15 cellular contexts compared by ENCODE assay signal in genomic region chr4:48227662-48228061, GRCh38. TPM values are rescaled to one million over a fixed set of nuclear protein-coding genes. Genes with fewer than 3 reads are reported as not detected.
A peak's percentile ranks its signal among the peaks of the same experiment; 100 is the strongest.
DNase-seq lines count a peak whose midpoint lies in the region; ATAC-seq and TF ChIP-seq lines count a peak whose summit lies in the region.
"Had no signal": no experiment of that assay in that cellular context is flagged by ENCODE, and none has a peak within 500 bp of the region (broad histone marks: within the 10 kb centered on the region; RNA-seq: fewer than 3 reads in every experiment).

No MANE protein-coding gene starts in this region.

- H3K36me3 ChIP-seq in upper lobe of right lung: no peaks in the 10 kb centered on the region
- H3K36me3 ChIP-seq: suprapubic skin had no signal

- CTCF ChIA-PET in activated CD8-positive, alpha-beta T cell treated with anti-CD3 and anti-CD28 coated beads for 36 hours (lab: Charles Lee): interaction anchor here (1.2 kb wide), 1 partner anchor 16 kb away, joined by 3 read pairs; no protein-coding TSS in a partner anchor

- H3K4me3 Mint-ChIP-seq in activated CD8-positive, alpha-beta T cell treated with anti-CD3 and anti-CD28 coated beads for 36 hours: no peak overlapping the region

- H3K9me3 ChIP-seq in upper lobe of right lung: no peaks in the 10 kb centered on the region
- H3K9me3 ChIP-seq: suprapubic skin had no signal

- H3K4me1 Mint-ChIP-seq in activated CD8-positive, alpha-beta T cell treated with anti-CD3 and anti-CD28 coated beads for 36 hours (ENCODE audit: low read depth): no peaks in the 10 kb centered on the region

- no peak overlapping the region for H3K27ac Mint-ChIP-seq in activated CD8-positive, alpha-beta T cell treated with anti-CD3 and anti-CD28 coated beads for 36 hours

- H3K36me3 Mint-ChIP-seq in activated CD8-positive, alpha-beta T cell treated with anti-CD3 and anti-CD28 coated beads for 36 hours (ENCODE audit: low read depth): peaks cover 4% of the 10 kb centered on the region

- DNase-seq in Right ventricle myocardium superior (no peak), left ventricle myocardium superior (no peak), KBM-7 (peak; percentile 60), upper lobe of right lung (no peak)
- peak; percentile 6 for DNase-seq in activated CD8-positive, alpha-beta T cell treated with anti-CD3 and anti-CD28 coated beads for 36 hours
- DNase-seq: effector CD4-positive, alpha-beta T cell; GDM1; mesendoderm; NCI-H146; NCI-H524 treated with DMSO at 0.1 percent for 48 hours had no signal

- H3K4me1 ChIP-seq in upper lobe of right lung: no peaks in the 10 kb centered on the region
- H3K4me1 ChIP-seq: suprapubic skin had no signal

- POLR2A ChIA-PET in activated CD8-positive, alpha-beta T cell treated with anti-CD3 and anti-CD28 coated beads for 36 hours (lab: Charles Lee): no interaction called here

- no peak overlapping the region for H3K4me3 ChIP-seq in upper lobe of right lung
- H3K4me3 ChIP-seq: suprapubic skin had no signal

- in situ Hi-C loops in KBM-7 (cut with MboI; ENCODE audit: low pct_unique_long_range_greater_than_20kb, low sequenced_read_pairs): no loop called here

- H3K27me3 ChIP-seq in upper lobe of right lung: no peaks in the 10 kb centered on the region
- H3K27me3 ChIP-seq: suprapubic skin had no signal

- H3K27me3 Mint-ChIP-seq in activated CD8-positive, alpha-beta T cell treated with anti-CD3 and anti-CD28 coated beads for 36 hours: no peaks in the 10 kb centered on the region

- intact Hi-C loops in Right ventricle myocardium superior (cut with DNase I): no loop called here
- intact Hi-C loops in left ventricle myocardium superior (cut with micrococcal nuclease): no loop called here
- intact Hi-C loops in activated CD8-positive, alpha-beta T cell treated with anti-CD3 and anti-CD28 coated beads for 36 hours (cut with micrococcal nuclease): no loop called here
- intact Hi-C loops in upper lobe of right lung (cut with DNase I): no loop called here

- TF ChIP-seq CTCF in activated CD8-positive, alpha-beta T cell treated with anti-CD3 and anti-CD28 coated beads for 36 hours (IDR thresholded peaks at IDR 0.05): no peak
- no peak for TF ChIP-seq CTCF in upper lobe of right lung (IDR thresholded peaks at IDR 0.05)

- H3K9me3 Mint-ChIP-seq in activated CD8-positive, alpha-beta T cell treated with anti-CD3 and anti-CD28 coated beads for 36 hours: no peaks in the 10 kb centered on the region

- ATAC-seq in Right ventricle myocardium superior (ENCODE audit: poor library complexity): peak; percentile 15
- ATAC-seq in left ventricle myocardium superior: no peak
- no peak for ATAC-seq in activated CD8-positive, alpha-beta T cell treated with anti-CD3 and anti-CD28 coated beads for 36 hours
- ATAC-seq in upper lobe of right lung: peak; percentile 83
- ATAC-seq in GM21737 (IDR thresholded peaks at IDR 0.05; ENCODE audit: unreplicated experiment): no peak
- ATAC-seq in HG02642 (IDR thresholded peaks at IDR 0.05; ENCODE audit: poor library complexity, unreplicated experiment): no peak
- ATAC-seq in GM18870 (IDR thresholded peaks at IDR 0.05; ENCODE audit: unreplicated experiment): no peak

- no peak overlapping the region for H3K27ac ChIP-seq in upper lobe of right lung
- H3K27ac ChIP-seq: RWPE1, suprapubic skin had no signal

RNA-seq across cellular contexts. Expression of gene TEC, which starts 42.0 kb away (rescaled TPM):
- total RNA-seq in Right ventricle myocardium superior: 1.7 TPM
- total RNA-seq in left ventricle myocardium superior: 2.2 TPM
- 1 to 10 TPM; 3.6 to 4.2 TPM for total RNA-seq in activated CD8-positive, alpha-beta T cell treated with anti-CD3 and anti-CD28 coated beads for 36 hours
- total RNA-seq in upper lobe of right lung: 7.7 TPM

Comparison
In these comparisons a context has a peak if more than half of its experiments do, and no peak if none do; other contexts are left out.
1. ATAC-seq: peak in Right ventricle myocardium superior (single experiment) and upper lobe of right lung (single experiment); none in left ventricle myocardium superior (single experiment), activated CD8-positive, alpha-beta T cell treated with anti-CD3 and anti-CD28 coated beads for 36 hours (single experiment), GM21737 (single experiment), HG02642 (single experiment) and GM18870 (single experiment).
2. DNase-seq: peak in KBM-7 (single experiment) and activated CD8-positive, alpha-beta T cell treated with anti-CD3 and anti-CD28 coated beads for 36 hours (single experiment); none in Right ventricle myocardium superior (single experiment), left ventricle myocardium superior (single experiment) and upper lobe of right lung (single experiment).